17 cellular contexts compared by ENCODE assay signal in the genomic region with DNA sequence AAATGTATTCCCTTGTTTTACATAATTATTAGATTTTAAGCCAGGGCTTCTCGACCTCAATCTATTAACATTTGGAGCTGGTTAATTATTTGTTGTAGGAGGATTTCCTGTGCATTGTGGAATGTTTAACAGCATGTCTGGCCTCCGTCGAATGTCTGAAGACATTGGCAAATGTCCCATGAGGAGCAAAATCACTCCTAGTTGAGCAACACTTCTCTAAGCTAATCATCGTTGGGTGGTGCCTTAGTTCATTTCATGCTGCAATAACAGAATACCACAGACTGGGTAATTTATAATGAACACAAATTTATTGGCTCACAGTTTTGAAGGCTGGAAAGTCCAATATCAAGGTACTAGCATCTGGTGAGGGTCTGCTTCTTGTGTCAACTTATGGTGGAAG. TPM values are rescaled to one million over a fixed set of nuclear protein-coding genes. Genes with fewer than 3 reads are reported as not detected.
A peak's percentile ranks its signal among the peaks of the same experiment; 100 is the strongest.
DNase-seq lines count a peak whose midpoint lies in the region; ATAC-seq lines count a peak whose summit lies in the region.
"Had no signal": no experiment of that assay in that cellular context is flagged by ENCODE, and none has a peak within 500 bp of the region (broad histone marks: within the 10 kb centered on the region; RNA-seq: fewer than 3 reads in every experiment).

No MANE protein-coding gene starts in this region.

- peaks cover 47% of the 10 kb centered on the region for H3K4me1 ChIP-seq in adipocyte (ENCODE audit: control insufficient read depth, insufficient read depth, low read length)
- H3K4me1 ChIP-seq: sigmoid colon, thyroid gland had no signal

- H3K9me3 ChIP-seq in adipocyte (ENCODE audit: control insufficient read depth, low read length) = no peaks in the 10 kb centered on the region
- H3K9me3 ChIP-seq: sigmoid colon, thyroid gland had no signal

- DNase-seq in ELR (ENCODE audit: low read depth) (peak; percentile 6), adipocyte (ENCODE audit: low read depth) (peak; percentile 71), fibroblast of peridontal ligament (ENCODE audit: extremely low read depth) (peak; percentile 30), renal cortical epithelial cell (ENCODE audit: low read depth) (peak; percentile 91), SHP77 (lab: John Stamatoyannopoulos, UW) (no peak)
- DNase-seq: activated B cell treated with CpG ODN at 0.5 μM for 24 hours, amniotic stem cell, DMS79 treated with DMSO at 0.1 percent for 48 hours, hippocampal formation, NCI-H1436, occipital lobe, sigmoid colon, T-helper 1 cell, thyroid gland had no signal

- H3K9ac ChIP-seq in adipocyte (ENCODE audit: low read length) = no peak overlapping the region

- no peak overlapping the region for H3K4me3 ChIP-seq in adipocyte (ENCODE audit: low read length)
- H3K4me3 ChIP-seq: sigmoid colon, thyroid gland had no signal

- H3K27me3 ChIP-seq in adipocyte (replicated peaks; ENCODE audit: control insufficient read depth, insufficient read depth, low read length) = no peaks in the 10 kb centered on the region
- H3K27me3 ChIP-seq: sigmoid colon, thyroid gland had no signal

- ATAC-seq in HG02610 (IDR thresholded peaks at IDR 0.05; ENCODE audit: unreplicated experiment) (no peak), HG03442 (IDR thresholded peaks at IDR 0.05; ENCODE audit: unreplicated experiment) (no peak)
- ATAC-seq: left lobe of liver had no signal

- no peaks in the 10 kb centered on the region for H3K36me3 ChIP-seq in adipocyte (ENCODE audit: control insufficient read depth, insufficient read depth, low read length, severe bottlenecking)
- H3K36me3 ChIP-seq: sigmoid colon, thyroid gland had no signal

RNA-seq across cellular contexts. Expression of a gene that starts 13.4 kb away (rescaled TPM):
- total RNA-seq in renal cortical epithelial cell = 19.6 and 52.9 TPM in 2 replicates

Comparison
In these comparisons a context has a peak if more than half of its experiments do, and no peak if none do; other contexts are left out.
1. DNase-seq: peak in ELR (single experiment), adipocyte (single experiment), fibroblast of peridontal ligament (single experiment) and renal cortical epithelial cell (single experiment); none in SHP77 (0 of 2).